Comparison of ENCODE assay signal across 9 cellular contexts in genomic region chr7:130493275-130493868, GRCh38. TPM values are rescaled to one million over a fixed set of nuclear protein-coding genes. Genes with fewer than 3 reads are reported as not detected.
DNase-seq lines count a peak whose midpoint lies in the region; ATAC-seq and TF ChIP-seq lines count a peak whose summit lies in the region.
"Had no signal": no experiment of that assay in that cellular context is flagged by ENCODE, and none has a peak within 500 bp of the region (broad histone marks: within the 10 kb centered on the region; RNA-seq: fewer than 3 reads in every experiment).

No MANE protein-coding gene starts in this region.

- no peaks in the 10 kb centered on the region for H3K36me3 ChIP-seq in ovary

- no peaks in the 10 kb centered on the region for H3K9me3 ChIP-seq in ovary

- no peak for TF ChIP-seq EP300 in ovary (IDR thresholded peaks at IDR 0.05)

- TF ChIP-seq POLR2A in ovary (IDR thresholded peaks at IDR 0.05), result no peak

- H3K27me3 ChIP-seq in ovary, result no peaks in the 10 kb centered on the region

- no peak for ATAC-seq in HG02623 (IDR thresholded peaks at IDR 0.05; ENCODE audit: unreplicated experiment)
- ATAC-seq in left colon, result no peak

- 48 to 58% (median 50%) methylated on average over 13 of the region's 13 CpGs for WGBS in ovary, 3 donors

- H3K4me1 ChIP-seq in ovary (ENCODE audit: insufficient read depth), result peaks cover 4% of the 10 kb centered on the region

- TF ChIP-seq CTCF in ovary (IDR thresholded peaks at IDR 0.05), result no peak

- DNase-seq in EH (ENCODE audit: low read depth) (peak; percentile 24), M059J (ENCODE audit: low read depth) (peak; percentile 63), fibroblast of gingiva (ENCODE audit: low read depth) (peak; percentile 12), ovary (peak in 4 of 5 donors; percentile 17 to 30 (median 22)), left colon (no peak), NCI-H2107 (lab: John Stamatoyannopoulos, UW) (no peak)
- no peak for DNase-seq in activated CD8-positive, alpha-beta memory T cell treated with anti-CD3 and anti-CD28 coated beads for 24 hours
- DNase-seq: NK-92 treated with Interleukin-12 subunit alpha and Interleukin-12 subunit beta, amount 100 ng/mL, for 24 hours had no signal

- intact Hi-C loops in ovary (cut with DNase I), result loop anchor here in 3 of 4 donors (5.0 to 10.0 kb wide), 3 partner anchors 216 to 421 kb away; partner anchors contain the start of gene KLHDC10 (in 1 of the 3)
- intact Hi-C loops in left colon (cut with DNase I, micrococcal nuclease), result no loop called here

- peak overlapping the region; percentile 38 for H3K4me3 ChIP-seq in ovary

- no peak overlapping the region for H3K27ac ChIP-seq in ovary

RNA-seq across cellular contexts. Expression of gene MEST, which starts 1.5 kb away (rescaled TPM):
- 177 and 196 TPM in 2 replicates for total RNA-seq in M059J (2014; rRNA removed; shearing (Covaris generic))
- total RNA-seq in ovary (10 to 100 TPM; 16.2 to 64.5 (median 35.5) TPM), left colon (10 to 100 TPM; 44.3 to 47.7 TPM)
- polyA plus RNA-seq in ovary, result 10 to 100 TPM; 19.3 to 38.7 TPM

RNA-seq across cellular contexts. Expression of gene CEP41, which starts 52.6 kb away (rescaled TPM):
- total RNA-seq in M059J (2014; rRNA removed; shearing (Covaris generic)), result 32.0 and 32.9 TPM in 2 replicates
- total RNA-seq in ovary (10 to 100 TPM in 5 of 7 donors, 1 to 10 TPM in 2; 1.8 to 21.3 (median 10.5) TPM), left colon (1 to 10 TPM; 6.3 to 6.5 TPM)
- 10 to 100 TPM in 1 of 2 donors, 1 to 10 TPM in 1; 4.7 to 15.3 TPM for polyA plus RNA-seq in ovary

Comparison
In these comparisons a context has a peak if more than half of its experiments do, and no peak if none do; other contexts are left out.
1. DNase-seq: peak in EH (single experiment), M059J (single experiment), fibroblast of gingiva (single experiment) and ovary (4 of 5); none in left colon (0 of 2), NCI-H2107 (single experiment) and activated CD8-positive, alpha-beta memory T cell treated with anti-CD3 and anti-CD28 coated beads for 24 hours (single experiment).
2. intact Hi-C loops: an anchor here in ovary (5.0 to 10.0 kb wide); none called in left colon.